Comparison of ENCODE assay signal across 8 cellular contexts in the genomic region with DNA sequence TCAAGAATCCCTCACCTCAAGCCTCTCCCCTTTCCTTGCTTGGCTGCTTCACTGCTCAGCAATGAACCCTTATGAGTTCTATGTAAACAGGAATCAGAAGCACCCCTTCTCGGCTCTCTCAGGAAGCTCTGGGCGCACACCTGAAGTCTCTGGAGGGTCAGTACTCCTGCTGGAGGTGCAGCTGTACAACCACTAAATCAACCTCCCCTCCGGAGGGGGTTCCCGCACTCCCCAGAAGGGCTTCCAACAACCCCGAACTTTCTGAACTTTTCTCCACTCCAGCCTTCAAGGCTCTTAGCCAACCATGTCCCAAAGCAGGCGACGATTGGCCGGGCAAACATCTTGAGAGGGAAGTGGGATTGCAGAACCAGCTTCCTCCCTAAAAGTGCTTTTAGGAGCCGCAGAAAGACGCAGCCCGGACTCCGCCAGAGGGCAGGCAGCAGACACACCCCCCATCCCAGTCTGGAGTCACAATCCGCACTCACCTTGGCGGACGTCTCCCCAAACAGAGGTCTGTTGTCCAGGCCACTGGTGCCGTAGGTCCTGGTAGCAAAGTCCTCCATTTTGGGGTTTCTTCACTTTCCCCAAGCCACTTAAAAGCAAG. TPM values are rescaled to one million over a fixed set of nuclear protein-coding genes. Genes with fewer than 3 reads are reported as not detected.
DNase-seq lines count a peak whose midpoint lies in the region; ATAC-seq and TF ChIP-seq lines count a peak whose summit lies in the region.

No MANE protein-coding gene starts in this region.

- no peaks in the 10 kb centered on the region for H3F3A ChIP-seq in smooth muscle cell (ENCODE audit: low read depth)

- ATAC-seq in HG03097 (IDR thresholded peaks at IDR 0.05; ENCODE audit: low FRiP score, unreplicated experiment): peak; percentile 14

- H3K4me2 ChIP-seq in smooth muscle cell: peak overlapping the region; percentile 92

- peaks cover 28% of the 10 kb centered on the region for H3K79me2 ChIP-seq in smooth muscle cell (ENCODE audit: low read depth)

- TF ChIP-seq CTCF in cardiac fibroblast (IDR thresholded peaks at IDR 0.05; ENCODE audit: low read depth, low read length) (no peak), smooth muscle cell (IDR thresholded peaks at IDR 0.05; ENCODE audit: borderline replicate concordance, insufficient read depth, poor library complexity, severe bottlenecking) (no peak)

- peak overlapping the region; percentile 90 for H2AFZ ChIP-seq in smooth muscle cell (ENCODE audit: low read depth)

- H3K27me3 ChIP-seq in smooth muscle cell (ENCODE audit: low read depth): peaks cover 11% of the 10 kb centered on the region

- H4K20me1 ChIP-seq in smooth muscle cell (ENCODE audit: low read depth): peaks cover 19% of the 10 kb centered on the region

- DNase-seq in NK-92 treated with Interleukin-12 subunit alpha and Interleukin-12 subunit beta, amount 100 ng/mL, for 24 hours (lab: John Stamatoyannopoulos, UW): peak; percentile 48
- DNase-seq in NK-92 (lab: John Stamatoyannopoulos, UW; ENCODE audit: unreplicated experiment) (no peak), SKM-1 (lab: John Stamatoyannopoulos, UW; ENCODE audit: unreplicated experiment) (peak; percentile 65), cardiac fibroblast (ENCODE audit: low read depth in 2 of 2) (peak; percentile 59 to 73), islet precursor cell (peak; percentile 87), smooth muscle cell (lab: John Stamatoyannopoulos, UW; ENCODE audit: unreplicated experiment) (no peak), NCI-H2107 treated with DMSO at 0.1 percent for 48 hours (lab: John Stamatoyannopoulos, UW; ENCODE audit: unreplicated experiment) (no peak)

- no peaks in the 10 kb centered on the region for H3K36me3 ChIP-seq in smooth muscle cell (ENCODE audit: low read depth)

- peak overlapping the region; percentile 22 for H3K27ac ChIP-seq in smooth muscle cell (ENCODE audit: low read depth)

- no peaks in the 10 kb centered on the region for H3K4me1 ChIP-seq in smooth muscle cell (ENCODE audit: low read depth)

- peak overlapping the region; percentile 63 for H3K9ac ChIP-seq in smooth muscle cell (ENCODE audit: low read depth)

- H3K4me3 ChIP-seq in cardiac fibroblast (replicated peaks in 1 of 2; ENCODE audit: low read depth in 2 of 2, low read length in 2 of 2): peak overlapping the region; percentile 85 to 92
- H3K4me3 ChIP-seq in smooth muscle cell: peak overlapping the region; percentile 86

- WGBS in smooth muscle cell (ENCODE audit: low lambda C conversion rate): 4% methylated on average over 16 of the region's 16 CpGs

- H3K9me3 ChIP-seq in smooth muscle cell (replicated peaks; ENCODE audit: low read depth): no peaks in the 10 kb centered on the region

RNA-seq across cellular contexts. Expression of a gene that starts 0.5 kb away (rescaled TPM):
- 32.7 and 63.0 TPM in 2 replicates for total RNA-seq in smooth muscle cell
- 43.7 and 44.3 TPM in 2 replicates for polyA plus RNA-seq in smooth muscle cell

Comparison
In these comparisons a context has a peak if more than half of its experiments do, and no peak if none do; other contexts are left out.
1. DNase-seq: peak in NK-92 treated with Interleukin-12 subunit alpha and Interleukin-12 subunit beta, amount 100 ng/mL, for 24 hours (single experiment), SKM-1 (single experiment), cardiac fibroblast (2 of 2) and islet precursor cell (single experiment); none in NK-92 (single experiment), smooth muscle cell (single experiment) and NCI-H2107 treated with DMSO at 0.1 percent for 48 hours (single experiment).